Comparison of ENCODE assay signal across 8 cellular contexts in the genomic region with DNA sequence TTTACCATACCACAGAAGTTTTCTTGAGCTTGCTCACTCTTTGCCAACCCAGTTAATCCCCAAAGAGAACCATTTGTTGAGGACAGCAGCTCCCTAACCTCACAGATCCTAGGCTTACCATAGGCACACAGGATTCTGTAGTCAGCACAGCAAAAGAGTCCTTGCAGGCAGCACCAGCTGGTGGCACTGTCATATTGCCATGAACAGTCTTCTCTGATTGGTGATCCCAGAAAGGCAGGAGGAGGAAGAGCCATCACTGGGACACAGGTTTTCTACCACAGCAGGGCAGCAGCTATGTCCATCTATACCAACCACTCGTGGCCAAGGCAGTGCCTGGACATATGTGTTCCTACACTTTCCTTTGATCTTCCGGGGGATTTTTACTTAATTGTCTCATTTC.
DNase-seq lines count a peak whose midpoint lies in the region; ATAC-seq and TF ChIP-seq lines count a peak whose summit lies in the region.

No MANE protein-coding gene starts in this region.

- no peak for ATAC-seq in HG03442 (IDR thresholded peaks at IDR 0.05; ENCODE audit: unreplicated experiment)

- DNase-seq in GM20000 (ENCODE audit: low spot score) (peak; percentile 5), NCI-H526 (lab: John Stamatoyannopoulos, UW) (peak; percentile 36 to 44), dermis blood vessel endothelial cell (peak; percentile 24), midbrain (lab: John Stamatoyannopoulos, UW) (peak; percentile 80)
- no peak for DNase-seq in activated effector memory CD4-positive, alpha-beta T cell treated with anti-CD3 and anti-CD28 coated beads, Interleukin-2, amount 50 U/mL, for 16 hours
- no peak for DNase-seq in stimulated activated CD4-positive, alpha-beta T cell treated with anti-CD3 and anti-CD28 coated beads, Interleukin-4, amount 100 ng/mL, for 1 hour
- no peak for DNase-seq in stimulated activated CD4-positive, alpha-beta T cell treated with anti-CD3 and anti-CD28 coated beads, Interleukin-2, amount 100 ng/mL, for 24 hours

- TF ChIP-seq CTCF in GM20000 (IDR thresholded peaks at IDR 0.05; ENCODE audit: extremely low read depth, missing control alignments), result no peak

Comparison
In these comparisons a context has a peak if more than half of its experiments do, and no peak if none do; other contexts are left out.
1. DNase-seq: peak in GM20000 (single experiment), NCI-H526 (2 of 2), dermis blood vessel endothelial cell (single experiment) and midbrain (single experiment); none in activated effector memory CD4-positive, alpha-beta T cell treated with anti-CD3 and anti-CD28 coated beads, Interleukin-2, amount 50 U/mL, for 16 hours (single experiment), stimulated activated CD4-positive, alpha-beta T cell treated with anti-CD3 and anti-CD28 coated beads, Interleukin-4, amount 100 ng/mL, for 1 hour (single experiment) and stimulated activated CD4-positive, alpha-beta T cell treated with anti-CD3 and anti-CD28 coated beads, Interleukin-2, amount 100 ng/mL, for 24 hours (0 of 2).